Comparison of ENCODE assay signal across 15 cellular contexts in the genomic region with DNA sequence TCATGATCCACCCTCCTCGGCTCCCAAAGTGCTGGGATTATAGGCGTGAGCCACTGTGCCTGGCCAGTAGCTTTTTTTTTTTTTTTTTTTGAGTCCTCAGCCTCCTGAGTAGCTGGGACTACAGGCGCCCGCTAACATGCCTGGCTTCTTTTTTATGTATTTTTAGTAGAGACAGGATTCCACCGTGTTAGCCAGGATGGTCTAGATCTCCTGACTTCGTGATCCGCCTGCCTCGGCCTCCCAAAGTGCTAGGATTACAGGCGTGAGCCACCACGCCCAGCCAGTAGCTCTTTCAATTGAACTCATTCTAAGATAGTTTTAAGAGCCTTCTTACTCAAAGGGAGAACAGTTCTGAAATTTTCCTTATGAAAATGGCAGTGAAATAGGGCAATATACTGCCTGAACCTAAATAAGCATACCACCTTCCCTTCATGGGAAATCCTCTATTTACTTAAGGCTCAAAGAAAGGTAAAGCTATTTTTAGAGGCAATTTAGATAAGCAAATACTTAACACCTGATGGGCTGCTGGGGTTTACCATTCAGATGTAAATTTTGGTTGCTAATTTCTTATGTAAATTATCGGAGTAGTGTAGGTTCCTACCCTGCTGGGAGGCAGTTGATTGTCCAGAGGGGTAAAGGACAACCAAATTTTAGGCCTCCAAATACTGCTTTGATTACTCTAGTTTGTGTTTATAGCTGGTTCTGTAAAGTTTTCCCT.
"Had no signal": no experiment of that assay in that cellular context is flagged by ENCODE, and none has a peak within 500 bp of the region (broad histone marks: within the 10 kb centered on the region; RNA-seq: fewer than 3 reads in every experiment).

No MANE protein-coding gene starts in this region.

- H3K9me3 Mint-ChIP-seq: activated CD8-positive, alpha-beta T cell treated with anti-CD3 and anti-CD28 coated beads for 36 hours; activated naive CD8-positive, alpha-beta T cell treated with anti-CD3 and anti-CD28 coated beads, Interleukin-2, amount 10 ng/mL, durations not matched to agents 7 days and 5 days; activated T-cell treated with anti-CD3 and anti-CD28 coated beads, Interleukin-2, amount 50 U/mL, for 72 hours; naive B cell had no signal

- H3K36me3 ChIP-seq: lower lobe of right lung, right atrium auricular region, stomach, thoracic aorta had no signal

- ATAC-seq: activated CD8-positive, alpha-beta T cell treated with anti-CD3 and anti-CD28 coated beads for 36 hours; activated T-cell treated with anti-CD3 and anti-CD28 coated beads, Interleukin-2, amount 50 U/mL, for 72 hours; lower lobe of right lung had no signal

- H3K27ac Mint-ChIP-seq: activated CD8-positive, alpha-beta T cell treated with anti-CD3 and anti-CD28 coated beads for 36 hours; activated naive CD8-positive, alpha-beta T cell treated with anti-CD3 and anti-CD28 coated beads, Interleukin-2, amount 10 ng/mL, durations not matched to agents 7 days and 5 days; activated T-cell treated with anti-CD3 and anti-CD28 coated beads, Interleukin-2, amount 50 U/mL, for 72 hours; naive B cell had no signal

- H3K36me3 Mint-ChIP-seq: activated naive CD8-positive, alpha-beta T cell treated with anti-CD3 and anti-CD28 coated beads, Interleukin-2, amount 10 ng/mL, durations not matched to agents 7 days and 5 days; naive B cell had no signal

- H3K9me3 ChIP-seq: lower lobe of right lung, right atrium auricular region, stomach, thoracic aorta had no signal

- H3K4me1 Mint-ChIP-seq: activated naive CD8-positive, alpha-beta T cell treated with anti-CD3 and anti-CD28 coated beads, Interleukin-2, amount 10 ng/mL, durations not matched to agents 7 days and 5 days; naive B cell had no signal

- DNase-seq: activated CD8-positive, alpha-beta memory T cell treated with anti-CD3 and anti-CD28 coated beads, Interleukin-2, amount 50 U/mL, for 4 hours; activated CD8-positive, alpha-beta T cell treated with anti-CD3 and anti-CD28 coated beads for 36 hours; activated gamma-delta T cell treated with Interleukin-2 at 50 U/mL for 16 hours; activated naive CD8-positive, alpha-beta T cell treated with anti-CD3 and anti-CD28 coated beads, Interleukin-2, amount 10 ng/mL, durations not matched to agents 7 days and 5 days; activated T-cell treated with anti-CD3 and anti-CD28 coated beads, Interleukin-2, amount 50 U/mL, for 72 hours; anterior cingulate cortex; dermis blood vessel endothelial cell; lower lobe of right lung; naive B cell; posterior cingulate gyrus; stomach; T1000 had no signal

- H3K4me3 Mint-ChIP-seq: activated CD8-positive, alpha-beta T cell treated with anti-CD3 and anti-CD28 coated beads for 36 hours; activated naive CD8-positive, alpha-beta T cell treated with anti-CD3 and anti-CD28 coated beads, Interleukin-2, amount 10 ng/mL, durations not matched to agents 7 days and 5 days; activated T-cell treated with anti-CD3 and anti-CD28 coated beads, Interleukin-2, amount 50 U/mL, for 72 hours had no signal

- H3K4me1 ChIP-seq: lower lobe of right lung, right atrium auricular region, stomach had no signal

- H3K4me3 ChIP-seq: lower lobe of right lung, right atrium auricular region, skin epidermis, stomach, thoracic aorta had no signal

- H3K27me3 ChIP-seq: right atrium auricular region, stomach had no signal

- H3K27ac ChIP-seq: lower lobe of right lung, right atrium auricular region, skin epidermis, stomach, thoracic aorta had no signal
